9 cellular contexts compared by ENCODE assay signal in the genomic region with DNA sequence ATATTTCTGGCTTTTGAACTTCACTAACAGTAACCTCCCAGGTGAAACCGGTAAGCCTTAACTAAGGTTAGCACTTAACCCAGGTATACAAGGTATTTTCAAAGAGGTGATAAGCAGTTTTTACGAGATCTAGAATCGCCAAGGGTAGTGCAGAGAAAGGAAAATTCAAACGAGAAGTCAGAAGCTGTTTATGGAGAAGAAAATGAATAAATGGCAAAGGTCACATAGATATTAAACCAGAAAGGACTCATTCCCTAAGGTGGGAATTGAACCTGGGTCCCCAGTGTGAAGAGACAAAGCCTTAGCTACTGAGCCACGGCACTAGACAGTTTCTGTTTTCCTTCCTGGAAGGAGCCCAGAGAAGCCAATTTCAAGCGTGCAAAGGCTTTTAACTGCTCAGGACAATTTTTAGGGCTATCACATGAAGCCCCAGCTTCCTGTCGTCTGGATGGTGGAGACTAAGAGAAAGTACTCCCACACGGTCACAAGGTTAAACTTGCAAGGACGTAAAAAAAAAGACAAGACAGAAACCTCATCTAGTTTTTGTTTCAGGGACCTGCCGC. TPM values are rescaled to one million over a fixed set of nuclear protein-coding genes. Genes with fewer than 3 reads are reported as not detected.
DNase-seq lines count a peak whose midpoint lies in the region; ATAC-seq, FAIRE-seq and TF ChIP-seq lines count a peak whose summit lies in the region.
"Had no signal": no experiment of that assay in that cellular context is flagged by ENCODE, and none has a peak within 500 bp of the region (broad histone marks: within the 10 kb centered on the region; RNA-seq: fewer than 3 reads in every experiment).

No MANE protein-coding gene starts in this region.

- no peaks in the 10 kb centered on the region for H3K36me3 Mint-ChIP-seq in T-helper 17 cell (ENCODE audit: low read depth)

- H2AFZ ChIP-seq in H1 (ENCODE audit: low read length): no peak overlapping the region

- H3K27ac ChIP-seq in H1 (ENCODE audit: low read depth, low read length): no peak overlapping the region

- H2BK5ac ChIP-seq in H1 (ENCODE audit: low read depth, low read length): no peak overlapping the region

- H3K36me3 ChIP-seq in H1 (ENCODE audit: control insufficient read depth in 2 of 4, insufficient read depth in 4 of 4, low read length in 3 of 4): peaks cover 0 to 8% (median 0%) of the 10 kb centered on the region in 4 experiments; a peak in 2 of 8 replicates

- CTCF ChIA-PET in H1 (lab: Charles Lee; ENCODE audit: partially characterized antibody): interaction anchor here (0.8 to 1.7 kb wide), 4 partner anchors 20 to 147 kb away, joined by 3 to 6 read pairs (median 4); no protein-coding TSS in a partner anchor

- in situ Hi-C loops in GM13976 (cut with MboI; ENCODE audit: low sequenced_read_pairs, unreplicated experiment): loop anchor here (10.0 kb wide), 1 partner anchor 109 kb away; no protein-coding TSS in a partner anchor

- peak overlapping the region; percentile 67 for H3K27ac Mint-ChIP-seq in T-helper 17 cell

- H3K9me3 ChIP-seq in T-helper 17 cell (ENCODE audit: control insufficient read depth, low read length, poor library complexity, severe bottlenecking) (no peaks in the 10 kb centered on the region), H1 (ENCODE audit: insufficient read depth in 2 of 2, low read depth in 1 of 2, low read length in 1 of 2) (peaks cover 4 to 6% of the 10 kb centered on the region in 2 experiments; a peak in 3 of 4 replicates)

- no peaks in the 10 kb centered on the region for H3K27me3 ChIP-seq in H1 (replicated peaks in 1 of 4; ENCODE audit: control insufficient read depth in 3 of 4, extremely low read depth in 1 of 4, insufficient read depth in 3 of 4, low read length in 3 of 4)

- H3K23ac ChIP-seq in H1 (ENCODE audit: insufficient read length): no peak overlapping the region

- no peak overlapping the region for H2BK15ac ChIP-seq in H1 (ENCODE audit: low read length)

- H3K23me2 ChIP-seq in H1 (ENCODE audit: low read depth, low read length): peaks cover under 1% of the 10 kb centered on the region; the same call in 1 of the 2 replicates

- no peak overlapping the region for H2AK5ac ChIP-seq in H1 (ENCODE audit: low read depth, low read length)

- no peak for TF ChIP-seq RAD21 in H1 (IDR thresholded peaks at IDR 0.05 in 1 of 2, conservative IDR thresholded peaks at IDR 0.05 in 1 of 2; ENCODE audit: low read depth in 2 of 2, low read length in 2 of 2)

- H3K18ac ChIP-seq in H1 (ENCODE audit: extremely low read depth, low read length): no peak overlapping the region

- 91% methylated on average over 10 of the region's 10 CpGs; no CpG with 5 or more reads in 1 of the 2 experiments for WGBS in H1 (ENCODE audit: extremely low coverage in 1 of 2, insufficient coverage in 1 of 2, insufficient read length in 1 of 2, insufficient replicate concordance in 2 of 2, low coverage in 1 of 2, low lambda C conversion rate in 2 of 2, missing lambda C conversion rate in 1 of 2), 2 experiments

- no peak overlapping the region for H2BK120ac ChIP-seq in H1 (replicated peaks; ENCODE audit: low read depth, low read length)

- no peak overlapping the region for H4K8ac ChIP-seq in H1 (ENCODE audit: extremely low read depth, insufficient read depth, low read length)

- no peak overlapping the region for H2BK20ac ChIP-seq in H1 (ENCODE audit: low read length)

- TF ChIP-seq POLR2A in H1 (IDR thresholded peaks at IDR 0.05; ENCODE audit: control extremely low read depth in 1 of 2, low read depth in 2 of 2, low read length in 2 of 2) (no peak), GM12891 (IDR thresholded peaks at IDR 0.05; ENCODE audit: low read depth, low read length) (no peak)

- H4K20me1 ChIP-seq in H1 (replicated peaks in 1 of 2; ENCODE audit: control insufficient read depth in 1 of 2, insufficient read depth in 2 of 2, low read length in 2 of 2): peaks cover 0 to 4% of the 10 kb centered on the region in 2 experiments

- no peak overlapping the region for H3K9ac ChIP-seq in H1 (replicated peaks in 1 of 4; ENCODE audit: extremely low read depth in 1 of 4, low read depth in 3 of 4, low read length in 3 of 4)

- H3K79me1 ChIP-seq in H1 (ENCODE audit: low read depth, low read length): no peaks in the 10 kb centered on the region

- POLR2A ChIA-PET in H1 (lab: Charles Lee; ENCODE audit: partially characterized antibody): no interaction called here

- no peak overlapping the region for H3K4me2 ChIP-seq in H1 (ENCODE audit: insufficient read depth in 1 of 2, low read depth in 2 of 2, low read length in 2 of 2)

- peak; percentile 27 for ATAC-seq in T-helper 17 cell
- ATAC-seq in GM18867 (IDR thresholded peaks at IDR 0.05; ENCODE audit: unreplicated experiment): no peak

- DNase-seq in GM13976 (ENCODE audit: low spot score): peak; percentile 62
- DNase-seq in T-helper 17 cell: no peak
- no peak for DNase-seq in H1 (ENCODE audit: low read depth in 1 of 2, low spot score in 2 of 2)
- DNase-seq in stimulated activated CD4-positive, alpha-beta T cell treated with anti-CD3 and anti-CD28 coated beads, Interleukin-12 subunit alpha, Interleukin-12 subunit beta, amount 100 ng/mL, for 48 hours (ENCODE audit: low read depth in 2 of 3, low spot score in 1 of 3): peak; percentile 45 to 48 (median 48)
- DNase-seq in GM12891 (ENCODE audit: insufficient read length, low spot score): no peak
- no peak for DNase-seq in HuH-7.5 (ENCODE audit: low spot score)
- DNase-seq in ureter (ENCODE audit: low spot score): no peak

- H3K56ac ChIP-seq in H1 (replicated peaks; ENCODE audit: insufficient read length, low read depth, low read length): no peak overlapping the region

- H3K4me1 ChIP-seq in H1 (replicated peaks in 1 of 4; ENCODE audit: control insufficient read depth in 3 of 4, insufficient read depth in 4 of 4, low read length in 3 of 4): peaks cover 6 to 20% (median 11%) of the 10 kb centered on the region in 4 experiments

- TF ChIP-seq CTCF in GM13976 (IDR thresholded peaks at IDR 0.05; ENCODE audit: borderline replicate concordance, control extremely low read depth, extremely low read depth, insufficient read depth, missing control alignments) (no peak), H1 (IDR thresholded peaks at IDR 0.05; ENCODE audit: control extremely low read depth in 1 of 3, insufficient read depth in 1 of 3, low read depth in 1 of 3, low read length in 3 of 3) (no peak)

- H3K27me3 Mint-ChIP-seq in T-helper 17 cell: no peaks in the 10 kb centered on the region

- TF ChIP-seq EP300 in H1 (IDR thresholded peaks at IDR 0.05; ENCODE audit: borderline replicate concordance in 1 of 2, low read depth in 2 of 2, low read length in 2 of 2): no peak

- H3K4ac ChIP-seq in H1 (replicated peaks; ENCODE audit: insufficient read length, low read depth, low read length): no peak overlapping the region

- peaks cover 13% of the 10 kb centered on the region for H3K4me1 Mint-ChIP-seq in T-helper 17 cell

- no peak overlapping the region for H4K91ac ChIP-seq in H1 (replicated peaks; ENCODE audit: insufficient read length, low read length)

- H3K4me3 ChIP-seq in H1 (ENCODE audit: extremely low read depth in 1 of 4, insufficient read depth in 2 of 4, low read depth in 3 of 4, low read length in 4 of 4): no peak overlapping the region

- no peak overlapping the region for H3K14ac ChIP-seq in H1 (ENCODE audit: insufficient read length)

- H3K4me3 Mint-ChIP-seq in T-helper 17 cell: peak overlapping the region; percentile 28

- no peaks in the 10 kb centered on the region for H3K79me2 ChIP-seq in H1 (ENCODE audit: control insufficient read depth in 1 of 2, insufficient read depth in 2 of 2, low read length in 2 of 2)

- H4K5ac ChIP-seq in H1 (ENCODE audit: insufficient read length, low read depth, low read length): no peak overlapping the region

- H2BK12ac ChIP-seq in H1 (ENCODE audit: low read depth, low read length): no peak overlapping the region

- FAIRE-seq in H1 (lab: Jason Lieb, UNC): no peak
- no peak for FAIRE-seq in GM12891 (lab: Jason Lieb, UNC)
- FAIRE-seq: TTC549 had no signal

RNA-seq across cellular contexts. Expression of a gene that starts 5.7 kb away (rescaled TPM):
- 10 to 100 TPM; 11.2 to 11.8 TPM for total RNA-seq in T-helper 17 cell
- 3.1 and 4.6 TPM in 2 replicates for total RNA-seq in H1 (2021; fragmentation: NEBNext Ultra II Directional; extraction: Animal tissue kit (Norgen Biotek cat#: 25700))
- polyA plus RNA-seq in H1 (2011; rRNA removed): 5.9 and 6.5 TPM in 2 replicates
- polyA plus RNA-seq in H1 (2011; cell fraction: cytosol; rRNA removed): 5.7 TPM
- 17.9 TPM for polyA plus RNA-seq in H1 (2011; cell fraction: nucleus; rRNA removed)
- 4.9 to 6.3 TPM (median 5.5 TPM) in 4 replicates for polyA plus RNA-seq in H1 (2012, experiment 1 of 2)
- 2.6 TPM for polyA plus RNA-seq in H1 (2012, experiment 2 of 2)
- polyA plus RNA-seq in H1 (2013, experiment 1 of 2): 5.6 TPM
- 6.5 TPM for polyA plus RNA-seq in H1 (2013, experiment 2 of 2)
- polyA minus RNA-seq in H1 (2011; rRNA and poly(A)+ RNA removed): 5.3 and 5.7 TPM in 2 replicates
- 2.9 TPM for polyA minus RNA-seq in H1 (2011; cell fraction: cytosol; rRNA and poly(A)+ RNA removed)
- polyA minus RNA-seq in H1 (2011; cell fraction: nucleus; rRNA and poly(A)+ RNA removed): 11.6 TPM
- polyA plus RNA-seq in GM12891 (2012; ENCODE audit: low read depth, missing spikeins): 2.6 TPM
- total RNA-seq in ureter: 9.4 TPM

RNA-seq across cellular contexts. Expression of a gene that starts 18.6 kb away (rescaled TPM):
- total RNA-seq in T-helper 17 cell (1 to 10 TPM in 1 of 2 donors, under 1 TPM in 1; 0.37 to 2.1 TPM), ureter (not detected)
- total RNA-seq in H1 (2021; fragmentation: NEBNext Ultra II Directional; extraction: Animal tissue kit (Norgen Biotek cat#: 25700)): 0.22 and 0.54 TPM in 2 replicates
- polyA plus RNA-seq in H1 (2011; rRNA removed): 0.61 and 0.77 TPM in 2 replicates
- polyA plus RNA-seq in H1 (2011; cell fraction: cytosol; rRNA removed): 0.54 TPM
- 0.53 TPM for polyA plus RNA-seq in H1 (2011; cell fraction: nucleus; rRNA removed)
- polyA plus RNA-seq in H1 (2012, experiment 1 of 2): 0.47 to 1.0 TPM (median 0.80 TPM) in 4 replicates
- 0.73 TPM for polyA plus RNA-seq in H1 (2012, experiment 2 of 2)
- 0.14 TPM for polyA plus RNA-seq in H1 (2013, experiment 1 of 2)
- polyA plus RNA-seq in H1 (2013, experiment 2 of 2): 0.17 TPM
- 0.35 and 1.2 TPM in 2 replicates for polyA minus RNA-seq in H1 (2011; rRNA and poly(A)+ RNA removed)
- polyA minus RNA-seq in H1 (2011; cell fraction: cytosol; rRNA and poly(A)+ RNA removed): 0.73 TPM
- 0.50 TPM for polyA minus RNA-seq in H1 (2011; cell fraction: nucleus; rRNA and poly(A)+ RNA removed)
- 3.7 TPM for polyA plus RNA-seq in GM12891 (2012; ENCODE audit: low read depth, missing spikeins)

RNA-seq across cellular contexts. Expression of a gene that starts 44.0 kb away (rescaled TPM):
- total RNA-seq in T-helper 17 cell: 100 to 1,000 TPM in 1 of 2 donors, 10 to 100 TPM in 1; 76.4 to 107 TPM
- 0.67 and 1.3 TPM in 2 replicates for total RNA-seq in H1 (2021; fragmentation: NEBNext Ultra II Directional; extraction: Animal tissue kit (Norgen Biotek cat#: 25700))
- polyA plus RNA-seq in H1 (2011; rRNA removed): 0.67 and 1.1 TPM in 2 replicates
- 0.48 TPM for polyA plus RNA-seq in H1 (2011; cell fraction: cytosol; rRNA removed)
- 0.96 TPM for polyA plus RNA-seq in H1 (2011; cell fraction: nucleus; rRNA removed)
- polyA plus RNA-seq in H1 (2012, experiment 1 of 2): 0.55 to 0.76 TPM (median 0.72 TPM) in 4 replicates
- polyA plus RNA-seq in H1 (2012, experiment 2 of 2): 0.80 TPM
- 1.6 TPM for polyA plus RNA-seq in H1 (2013, experiment 1 of 2)
- 1.6 TPM for polyA plus RNA-seq in H1 (2013, experiment 2 of 2)
- polyA minus RNA-seq in H1 (2011; rRNA and poly(A)+ RNA removed): 0.85 and 1.0 TPM in 2 replicates
- 1.0 TPM for polyA minus RNA-seq in H1 (2011; cell fraction: cytosol; rRNA and poly(A)+ RNA removed)
- polyA minus RNA-seq in H1 (2011; cell fraction: nucleus; rRNA and poly(A)+ RNA removed): 0.60 TPM
- polyA plus RNA-seq in GM12891 (2012; ENCODE audit: low read depth, missing spikeins): 44.7 TPM
- total RNA-seq in ureter: 7.5 TPM

RNA-seq across cellular contexts. Expression of a gene that starts 50.4 kb away (rescaled TPM):
- total RNA-seq in T-helper 17 cell (100 to 1,000 TPM; 297 to 478 TPM), ureter (30.4 TPM)
- total RNA-seq in H1 (2021; fragmentation: NEBNext Ultra II Directional; extraction: Animal tissue kit (Norgen Biotek cat#: 25700)): 2.1 and 2.3 TPM in 2 replicates
- polyA plus RNA-seq in H1 (2011; rRNA removed): 4.3 and 6.1 TPM in 2 replicates
- 1.5 TPM for polyA plus RNA-seq in H1 (2011; cell fraction: cytosol; rRNA removed)
- 6.4 TPM for polyA plus RNA-seq in H1 (2011; cell fraction: nucleus; rRNA removed)
- polyA plus RNA-seq in H1 (2012, experiment 1 of 2): 1.6 to 3.7 TPM (median 2.8 TPM) in 4 replicates
- polyA plus RNA-seq in H1 (2012, experiment 2 of 2): 1.8 TPM
- 4.4 TPM for polyA plus RNA-seq in H1 (2013, experiment 1 of 2)
- 4.1 TPM for polyA plus RNA-seq in H1 (2013, experiment 2 of 2)
- polyA minus RNA-seq in H1 (2011; rRNA and poly(A)+ RNA removed): 1.7 and 2.9 TPM in 2 replicates
- 3.2 TPM for polyA minus RNA-seq in H1 (2011; cell fraction: cytosol; rRNA and poly(A)+ RNA removed)
- 3.7 TPM for polyA minus RNA-seq in H1 (2011; cell fraction: nucleus; rRNA and poly(A)+ RNA removed)
- polyA plus RNA-seq in GM12891 (2012; ENCODE audit: low read depth, missing spikeins): 448 TPM

Comparison
In these comparisons a context has a peak if more than half of its experiments do, and no peak if none do; other contexts are left out.
1. DNase-seq: peak in GM13976 (single experiment) and stimulated activated CD4-positive, alpha-beta T cell treated with anti-CD3 and anti-CD28 coated beads, Interleukin-12 subunit alpha, Interleukin-12 subunit beta, amount 100 ng/mL, for 48 hours (3 of 3); none in T-helper 17 cell (0 of 3), H1 (0 of 2), GM12891 (single experiment), HuH-7.5 (single experiment) and ureter (single experiment).